ENCODE assay signal across 18 cellular contexts in genomic region chr1:165539306-165539705, GRCh38. TPM values are rescaled to one million over a fixed set of nuclear protein-coding genes. Genes with fewer than 3 reads are reported as not detected.
DNase-seq lines count a peak whose midpoint lies in the region; ATAC-seq and TF ChIP-seq lines count a peak whose summit lies in the region.
"Had no signal": no experiment of that assay in that cellular context is flagged by ENCODE, and none has a peak within 500 bp of the region (broad histone marks: within the 10 kb centered on the region; RNA-seq: fewer than 3 reads in every experiment).

No MANE protein-coding gene starts in this region.

- H3K27ac ChIP-seq in epithelial cell of prostate = no peak overlapping the region
- H3K27ac ChIP-seq: neural progenitor cell had no signal

- H3K27me3 ChIP-seq in BE2C = peaks cover 5% of the 10 kb centered on the region; the same call in 1 of the 2 replicates

- no peak for TF ChIP-seq CTCF in NB4 (IDR thresholded peaks at IDR 0.05; ENCODE audit: low read depth, low read length)
- TF ChIP-seq CTCF in BE2C (IDR thresholded peaks at IDR 0.05; ENCODE audit: low read depth, low read length) = no peak

- H3K4me1 ChIP-seq in BE2C = no peaks in the 10 kb centered on the region

- DNase-seq in H4 (ENCODE audit: low spot score) (peak; percentile 62), NB4 (ENCODE audit: low read depth) (peak; percentile 46), epithelial cell of prostate (ENCODE audit: low read depth, low spot score) (peak; percentile 6), myocyte (ENCODE audit: low read depth) (peak; percentile 67), BE2C (no peak)
- DNase-seq: activated CD4-positive, CD25-positive, alpha-beta regulatory T cell treated with anti-CD3 and anti-CD28 coated beads, Interleukin-2, amount 50 U/mL, for 72 hours; caudate nucleus; CD4-positive, alpha-beta T cell; NCI-H1694; OCI-M1; stimulated activated naive CD8-positive, alpha-beta T cell treated with anti-CD3 and anti-CD28 coated beads, Interleukin-15, amount 100 ng/mL, for 72 hours; T-helper 2 cell had no signal

- no peaks in the 10 kb centered on the region for H3K36me3 ChIP-seq in BE2C
- H3K36me3 ChIP-seq: neural progenitor cell had no signal

- H3K4me3 ChIP-seq in NB4 (ENCODE audit: low read depth, low read length) (no peak overlapping the region), BE2C (ENCODE audit: low read depth, low read length) (no peak overlapping the region)
- H3K4me3 ChIP-seq: neural progenitor cell, smooth muscle cell had no signal

- H3K9me3 ChIP-seq in BE2C = no peaks in the 10 kb centered on the region

- TF ChIP-seq POLR2A in NB4 (IDR thresholded peaks at IDR 0.05; ENCODE audit: extremely low read depth, insufficient read length) (no peak), GM18505 (IDR thresholded peaks at IDR 0.05; ENCODE audit: borderline replicate concordance, extremely low read depth, insufficient read depth, insufficient read length) (no peak)

- no peak for ATAC-seq in HG03520 (IDR thresholded peaks at IDR 0.05; ENCODE audit: unreplicated experiment)
- no peak for ATAC-seq in GM18505 (IDR thresholded peaks at IDR 0.05; ENCODE audit: unreplicated experiment)
- ATAC-seq: activated naive CD4-positive, alpha-beta T cell treated with anti-CD3 and anti-CD28 coated beads, Interleukin-2, amount 50 U/mL, for 72 hours; stimulated activated naive CD8-positive, alpha-beta T cell treated with anti-CD3 and anti-CD28 coated beads, Interleukin-15, amount 100 ng/mL, for 72 hours had no signal

RNA-seq across cellular contexts. Expression of gene LRRC52, which starts 4.5 kb away (rescaled TPM):
- not detected in 2 replicates for total RNA-seq in H4 (2014; rRNA removed; shearing (Covaris generic))
- not detected in 2 replicates for total RNA-seq in myocyte
- not detected for polyA plus RNA-seq in myocyte (2012)
- not detected for polyA plus RNA-seq in BE2C (2012; ENCODE audit: insufficient read depth, insufficient read length, low read depth)
- total RNA-seq: activated naive CD4-positive, alpha-beta T cell treated with anti-CD3 and anti-CD28 coated beads, Interleukin-2, amount 50 U/mL, for 72 hours; CD4-positive, alpha-beta T cell; liver; smooth muscle cell had no signal
- polyA plus RNA-seq: liver, smooth muscle cell had no signal
